19 cellular contexts compared by ENCODE assay signal in genomic region chr1:226994357-226995063, GRCh38. TPM values are rescaled to one million over a fixed set of nuclear protein-coding genes. Genes with fewer than 3 reads are reported as not detected.
DNase-seq lines count a peak whose midpoint lies in the region; ATAC-seq and TF ChIP-seq lines count a peak whose summit lies in the region.
"Had no signal": no experiment of that assay in that cellular context is flagged by ENCODE, and none has a peak within 500 bp of the region (broad histone marks: within the 10 kb centered on the region; RNA-seq: fewer than 3 reads in every experiment).

No MANE protein-coding gene starts in this region.

- H3K9me3 ChIP-seq in neural cell (ENCODE audit: low read length) = no peaks in the 10 kb centered on the region

- TF ChIP-seq CTCF in coronary artery (IDR thresholded peaks at IDR 0.05) (no peak), neural cell (IDR thresholded peaks at IDR 0.05; ENCODE audit: poor library complexity, severe bottlenecking) (no peak)

- ATAC-seq in GM19397 (IDR thresholded peaks at IDR 0.05; ENCODE audit: unreplicated experiment) (no peak), HG03460 (IDR thresholded peaks at IDR 0.05; ENCODE audit: unreplicated experiment) (no peak)
- ATAC-seq: foreskin keratinocyte, Panc1 had no signal

- H3K79me2 ChIP-seq in neural cell (replicated peaks; ENCODE audit: insufficient read depth, low read length) = no peaks in the 10 kb centered on the region

- H3K27me3 ChIP-seq in neural cell (ENCODE audit: insufficient read depth, low read depth, low read length) = no peaks in the 10 kb centered on the region
- H3K27me3 ChIP-seq: foreskin keratinocyte had no signal

- H4K20me1 ChIP-seq in neural cell (ENCODE audit: insufficient read depth) = no peaks in the 10 kb centered on the region

- H3K9me2 ChIP-seq in neural cell (ENCODE audit: insufficient read depth, low read length) = no peaks in the 10 kb centered on the region

- no peak overlapping the region for H3K4me2 ChIP-seq in neural cell (ENCODE audit: low read length)

- no peak overlapping the region for H2AFZ ChIP-seq in neural cell (ENCODE audit: low read depth, low read length)

- TF ChIP-seq EP300 in neural cell (conservative IDR thresholded peaks at IDR 0.05; ENCODE audit: poor library complexity, severe bottlenecking) = no peak

- H3K27ac ChIP-seq in coronary artery = peak overlapping the region in 1 of 2 donors; percentile 71
- peak overlapping the region; percentile 59 for H3K27ac ChIP-seq in neural cell (ENCODE audit: low read length)
- peak overlapping the region; percentile 36 for H3K27ac ChIP-seq in temporal lobe (ENCODE audit: low read depth, low read length)
- H3K27ac ChIP-seq: epithelial cell of prostate, foreskin keratinocyte, VCaP had no signal

- H3F3A ChIP-seq in neural cell (ENCODE audit: insufficient read depth, low read length, poor library complexity, severe bottlenecking) = no peaks in the 10 kb centered on the region

- no peaks in the 10 kb centered on the region for H3K36me3 ChIP-seq in neural cell (ENCODE audit: insufficient read depth, low read length)

- no peak for DNase-seq in coronary artery (ENCODE audit: low spot score)
- peak; percentile 65 for DNase-seq in globus pallidus (ENCODE audit: low spot score)
- no peak for DNase-seq in superior temporal gyrus (ENCODE audit: extremely low spot score)
- DNase-seq: activated CD4-positive, alpha-beta T cell treated with anti-CD3 and anti-CD28 coated beads, Interleukin-2, amount 50 U/mL, for 4 hours; activated gamma-delta T cell treated with Interleukin-2 at 50 U/mL for 16 hours; CD8-positive, alpha-beta memory T cell; DMS79 treated with DMSO at 0.1 percent for 48 hours; foreskin keratinocyte; HCEC 1CT; NCI-H1105; NCI-H2081; NK-92 treated with Interleukin-12 subunit alpha and Interleukin-12 subunit beta, amount 100 ng/mL, for 24 hours had no signal

- H3K9ac ChIP-seq in neural cell (ENCODE audit: low read length) = peak overlapping the region; percentile 26

- TF ChIP-seq RAD21 in neural cell (conservative IDR thresholded peaks at IDR 0.05) = no peak

- H3K4me3 ChIP-seq in coronary artery (peak overlapping the region; percentile 1), neural cell (ENCODE audit: low read length) (peak overlapping the region; percentile 17)

TF ChIP-seq in neural cell, 6 proteins besides CTCF, POLR2A, EP300 and RAD21:
- TF ChIP-seq SMC3 (conservative IDR thresholded peaks at IDR 0.05; ENCODE audit: poor library complexity) = no peak
- no peak for TF ChIP-seq REST (IDR thresholded peaks at IDR 0.05; ENCODE audit: borderline replicate concordance)
- TF ChIP-seq TAF1 (IDR thresholded peaks at IDR 0.05; ENCODE audit: low read depth) = no peak
- TF ChIP-seq POLR2AphosphoS5 (IDR thresholded peaks at IDR 0.05) = no peak
- TF ChIP-seq MXI1 (conservative IDR thresholded peaks at IDR 0.05; ENCODE audit: poor library complexity, severe bottlenecking) = no peak
- TF ChIP-seq EZH2 (IDR thresholded peaks at IDR 0.05; ENCODE audit: borderline replicate concordance, insufficient read depth, low read length, poor library complexity, severe bottlenecking) = no peak

RNA-seq across cellular contexts. Expression of gene COQ8A, which starts 54.4 kb away (rescaled TPM):
- 11.6 and 13.2 TPM in 2 replicates for polyA plus RNA-seq in neural cell
- polyA minus RNA-seq in neural cell = 10.8 and 13.6 TPM in 2 replicates
- 16.7 TPM for total RNA-seq in temporal lobe
